In genomic region chr20:63973636-63974401, GRCh38 we compare ENCODE assay signal across 1 cellular context.
A peak's percentile ranks its signal among the peaks of the same experiment; 100 is the strongest.
TF ChIP-seq lines count a peak whose summit lies in the region.

No MANE protein-coding gene starts in this region.

TF ChIP-seq in GM12878, 131 proteins besides CTCF, POLR2A, EP300 and RAD21 (continues in another document):
- TF ChIP-seq PRDM15 (CRISPR knock-in tag; IDR thresholded peaks at IDR 0.05) (no peak), TCF7 (IDR thresholded peaks at IDR 0.05; ENCODE audit: borderline replicate concordance) (no peak), WRNIP1 (IDR thresholded peaks at IDR 0.05; ENCODE audit: borderline replicate concordance, low read depth, low read length) (no peak), SREBF2 (IDR thresholded peaks at IDR 0.05; ENCODE audit: low read length) (no peak), CHD1 (IDR thresholded peaks at IDR 0.05; ENCODE audit: low read depth, low read length) (no peak), TBL1XR1 (IDR thresholded peaks at IDR 0.05; ENCODE audit: low read depth, low read length) (no peak), ZBED1 (IDR thresholded peaks at IDR 0.05; ENCODE audit: borderline replicate concordance) (no peak), EZH2 (IDR thresholded peaks at IDR 0.05; ENCODE audit: borderline replicate concordance, control insufficient read depth, low read depth, low read length) (no peak), PAX5 (IDR thresholded peaks at IDR 0.05; ENCODE audit: borderline replicate concordance, low read depth, low read length) (no peak), ZNF592 (IDR thresholded peaks at IDR 0.05) (no peak), CEBPZ (IDR thresholded peaks at IDR 0.05; ENCODE audit: low read depth, low read length) (no peak), BHLHE40 (IDR thresholded peaks at IDR 0.05; ENCODE audit: borderline replicate concordance in 1 of 2, low read depth in 2 of 2, low read length in 1 of 2) (peak; percentile 79 to 89), NR2C2 (IDR thresholded peaks at IDR 0.05; ENCODE audit: borderline replicate concordance, control insufficient read depth, insufficient read length, low read depth) (no peak), CHD2 (IDR thresholded peaks at IDR 0.05; ENCODE audit: borderline replicate concordance, low read depth, low read length) (peak; percentile 40; the same call in 1 of the 2 replicates), IRF4 (IDR thresholded peaks at IDR 0.05; ENCODE audit: low read depth, low read length) (no peak), JUNB (IDR thresholded peaks at IDR 0.05) (no peak), PAX8 (IDR thresholded peaks at IDR 0.05) (no peak), LARP7 (IDR thresholded peaks at IDR 0.05) (peak; percentile 64; the same call in 1 of the 2 replicates), KAT2A (conservative IDR thresholded peaks at IDR 0.05; ENCODE audit: control insufficient read depth, low read depth, low read length) (no peak), MYC (IDR thresholded peaks at IDR 0.05; ENCODE audit: insufficient read depth, insufficient read length, insufficient replicate concordance, low read length, severe bottlenecking) (no peak), IKZF1 (conservative IDR thresholded peaks at IDR 0.05) (peak; percentile 51), GATAD2B (conservative IDR thresholded peaks at IDR 0.05; ENCODE audit: low read depth) (peak; percentile 37; the same call in 1 of the 2 replicates), CBFB (IDR thresholded peaks at IDR 0.05; ENCODE audit: low read depth) (no peak), KLF5 (IDR thresholded peaks at IDR 0.05; ENCODE audit: partially characterized antibody) (no peak), MTA2 (IDR thresholded peaks at IDR 0.05; ENCODE audit: low read depth) (0 out of 2 replicates have a peak, but pooled peaks have one; percentile 22), BACH1 (IDR thresholded peaks at IDR 0.05; ENCODE audit: borderline replicate concordance) (0 out of 2 replicates have a peak, but pooled peaks have one; percentile 50), SRF (IDR thresholded peaks at IDR 0.05; ENCODE audit: low read depth in 2 of 2, low read length in 2 of 2) (no peak), JUND (IDR thresholded peaks at IDR 0.05; ENCODE audit: low read depth, low read length) (no peak), USF2 (IDR thresholded peaks at IDR 0.05; ENCODE audit: borderline replicate concordance, low read depth, low read length) (no peak), BCL11A (IDR thresholded peaks at IDR 0.05; ENCODE audit: low read depth, low read length) (no peak), CEBPB (IDR thresholded peaks at IDR 0.05; ENCODE audit: borderline replicate concordance in 1 of 2, low read depth in 2 of 2, low read length in 2 of 2) (no peak), POLR2AphosphoS2 (IDR thresholded peaks at IDR 0.05; ENCODE audit: low read depth, low read length) (peak; percentile 7; the same call in 1 of the 2 replicates), MXI1 (IDR thresholded peaks at IDR 0.05; ENCODE audit: low read depth, low read length) (no peak), EED (IDR thresholded peaks at IDR 0.05; ENCODE audit: low read depth) (no peak), ZNF274 (IDR thresholded peaks at IDR 0.05; ENCODE audit: insufficient read depth, insufficient read length) (no peak), SMARCA5 (IDR thresholded peaks at IDR 0.05) (peak; percentile 74; the same call in 1 of the 2 replicates), TCF12 (IDR thresholded peaks at IDR 0.05; ENCODE audit: low read depth, low read length) (no peak), ZNF384 (IDR thresholded peaks at IDR 0.05; ENCODE audit: borderline replicate concordance, low read depth, low read length) (peak; percentile 57; the same call in 1 of the 2 replicates), NFXL1 (IDR thresholded peaks at IDR 0.05; ENCODE audit: borderline replicate concordance) (no peak), SMC3 (IDR thresholded peaks at IDR 0.05; ENCODE audit: borderline replicate concordance, low read length) (peak; percentile 78), KDM1A (IDR thresholded peaks at IDR 0.05; ENCODE audit: borderline replicate concordance) (no peak)
- TF ChIP-seq, protein P1, sequence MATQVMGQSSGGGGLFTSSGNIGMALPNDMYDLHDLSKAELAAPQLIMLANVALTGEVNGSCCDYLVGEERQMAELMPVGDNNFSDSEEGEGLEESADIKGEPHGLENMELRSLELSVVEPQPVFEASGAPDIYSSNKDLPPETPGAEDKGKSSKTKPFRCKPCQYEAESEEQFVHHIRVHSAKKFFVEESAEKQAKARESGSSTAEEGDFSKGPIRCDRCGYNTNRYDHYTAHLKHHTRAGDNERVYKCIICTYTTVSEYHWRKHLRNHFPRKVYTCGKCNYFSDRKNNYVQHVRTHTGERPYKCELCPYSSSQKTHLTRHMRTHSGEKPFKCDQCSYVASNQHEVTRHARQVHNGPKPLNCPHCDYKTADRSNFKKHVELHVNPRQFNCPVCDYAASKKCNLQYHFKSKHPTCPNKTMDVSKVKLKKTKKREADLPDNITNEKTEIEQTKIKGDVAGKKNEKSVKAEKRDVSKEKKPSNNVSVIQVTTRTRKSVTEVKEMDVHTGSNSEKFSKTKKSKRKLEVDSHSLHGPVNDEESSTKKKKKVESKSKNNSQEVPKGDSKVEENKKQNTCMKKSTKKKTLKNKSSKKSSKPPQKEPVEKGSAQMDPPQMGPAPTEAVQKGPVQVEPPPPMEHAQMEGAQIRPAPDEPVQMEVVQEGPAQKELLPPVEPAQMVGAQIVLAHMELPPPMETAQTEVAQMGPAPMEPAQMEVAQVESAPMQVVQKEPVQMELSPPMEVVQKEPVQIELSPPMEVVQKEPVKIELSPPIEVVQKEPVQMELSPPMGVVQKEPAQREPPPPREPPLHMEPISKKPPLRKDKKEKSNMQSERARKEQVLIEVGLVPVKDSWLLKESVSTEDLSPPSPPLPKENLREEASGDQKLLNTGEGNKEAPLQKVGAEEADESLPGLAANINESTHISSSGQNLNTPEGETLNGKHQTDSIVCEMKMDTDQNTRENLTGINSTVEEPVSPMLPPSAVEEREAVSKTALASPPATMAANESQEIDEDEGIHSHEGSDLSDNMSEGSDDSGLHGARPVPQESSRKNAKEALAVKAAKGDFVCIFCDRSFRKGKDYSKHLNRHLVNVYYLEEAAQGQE (IDR thresholded peaks at IDR 0.05; ENCODE audit: low read depth, low read length): no peak
- TF ChIP-seq, protein P2, sequence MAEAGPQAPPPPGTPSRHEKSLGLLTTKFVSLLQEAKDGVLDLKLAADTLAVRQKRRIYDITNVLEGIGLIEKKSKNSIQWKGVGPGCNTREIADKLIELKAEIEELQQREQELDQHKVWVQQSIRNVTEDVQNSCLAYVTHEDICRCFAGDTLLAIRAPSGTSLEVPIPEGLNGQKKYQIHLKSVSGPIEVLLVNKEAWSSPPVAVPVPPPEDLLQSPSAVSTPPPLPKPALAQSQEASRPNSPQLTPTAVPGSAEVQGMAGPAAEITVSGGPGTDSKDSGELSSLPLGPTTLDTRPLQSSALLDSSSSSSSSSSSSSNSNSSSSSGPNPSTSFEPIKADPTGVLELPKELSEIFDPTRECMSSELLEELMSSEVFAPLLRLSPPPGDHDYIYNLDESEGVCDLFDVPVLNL (IDR thresholded peaks at IDR 0.05; ENCODE audit: low read depth, low read length): 0 out of 2 replicates have a peak, but pooled peaks have one; percentile 3
- TF ChIP-seq, protein P3, sequence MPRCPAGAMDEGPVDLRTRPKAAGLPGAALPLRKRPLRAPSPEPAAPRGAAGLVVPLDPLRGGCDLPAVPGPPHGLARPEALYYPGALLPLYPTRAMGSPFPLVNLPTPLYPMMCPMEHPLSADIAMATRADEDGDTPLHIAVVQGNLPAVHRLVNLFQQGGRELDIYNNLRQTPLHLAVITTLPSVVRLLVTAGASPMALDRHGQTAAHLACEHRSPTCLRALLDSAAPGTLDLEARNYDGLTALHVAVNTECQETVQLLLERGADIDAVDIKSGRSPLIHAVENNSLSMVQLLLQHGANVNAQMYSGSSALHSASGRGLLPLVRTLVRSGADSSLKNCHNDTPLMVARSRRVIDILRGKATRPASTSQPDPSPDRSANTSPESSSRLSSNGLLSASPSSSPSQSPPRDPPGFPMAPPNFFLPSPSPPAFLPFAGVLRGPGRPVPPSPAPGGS (IDR thresholded peaks at IDR 0.05; ENCODE audit: borderline replicate concordance, insufficient read depth, low read depth, low read length, poor library complexity, severe bottlenecking): no peak
- TF ChIP-seq, protein P4, sequence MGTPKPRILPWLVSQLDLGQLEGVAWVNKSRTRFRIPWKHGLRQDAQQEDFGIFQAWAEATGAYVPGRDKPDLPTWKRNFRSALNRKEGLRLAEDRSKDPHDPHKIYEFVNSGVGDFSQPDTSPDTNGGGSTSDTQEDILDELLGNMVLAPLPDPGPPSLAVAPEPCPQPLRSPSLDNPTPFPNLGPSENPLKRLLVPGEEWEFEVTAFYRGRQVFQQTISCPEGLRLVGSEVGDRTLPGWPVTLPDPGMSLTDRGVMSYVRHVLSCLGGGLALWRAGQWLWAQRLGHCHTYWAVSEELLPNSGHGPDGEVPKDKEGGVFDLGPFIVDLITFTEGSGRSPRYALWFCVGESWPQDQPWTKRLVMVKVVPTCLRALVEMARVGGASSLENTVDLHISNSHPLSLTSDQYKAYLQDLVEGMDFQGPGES (IDR thresholded peaks at IDR 0.05): no peak
